1 cellular context compared by ENCODE assay signal in genomic region chr17:66459811-66460270, GRCh38.
A peak's percentile ranks its signal among the peaks of the same experiment; 100 is the strongest.
TF ChIP-seq lines count a peak whose summit lies in the region.

No MANE protein-coding gene starts in this region.

TF ChIP-seq in HepG2, 621 proteins besides CTCF, POLR2A, EP300 and RAD21 (continued from another document and continues in another):
- TF ChIP-seq HCFC1 (IDR thresholded peaks at IDR 0.05; ENCODE audit: low read depth, low read length) (no peak), ATF1 (CRISPR knock-in tag; IDR thresholded peaks at IDR 0.05) (peak; percentile 65; the same call in 1 of the 2 replicates), TMF1 (CRISPR knock-in tag; IDR thresholded peaks at IDR 0.05; ENCODE audit: low read depth) (no peak), HNF4A (CRISPR knock-in tag; IDR thresholded peaks at IDR 0.05) (peak; percentile 88), DR1 (CRISPR knock-in tag; IDR thresholded peaks at IDR 0.05) (peak; percentile 39; the same call in 1 of the 2 replicates), ZNF17 (CRISPR knock-in tag; IDR thresholded peaks at IDR 0.05) (no peak), MYNN (CRISPR knock-in tag; IDR thresholded peaks at IDR 0.05; ENCODE audit: low read depth) (no peak; the same call in 1 of the 2 replicates), IRF2 (CRISPR knock-in tag; IDR thresholded peaks at IDR 0.05) (peak; percentile 82), ZNF577 (CRISPR knock-in tag; IDR thresholded peaks at IDR 0.05; ENCODE audit: borderline replicate concordance, low read depth) (no peak), GRHL1 (CRISPR knock-in tag; conservative IDR thresholded peaks at IDR 0.05) (no peak), LBX2 (CRISPR knock-in tag; IDR thresholded peaks at IDR 0.05; ENCODE audit: borderline replicate concordance) (no peak), ZNF160 (CRISPR knock-in tag; IDR thresholded peaks at IDR 0.05) (no peak), ZNF503 (CRISPR knock-in tag; IDR thresholded peaks at IDR 0.05) (peak; percentile 85), ZNF792 (CRISPR knock-in tag; IDR thresholded peaks at IDR 0.05) (peak; percentile 50; the same call in 1 of the 2 replicates), ZNF687 (CRISPR knock-in tag; IDR thresholded peaks at IDR 0.05) (no peak), ZFP36 (IDR thresholded peaks at IDR 0.05; ENCODE audit: borderline replicate concordance, low read depth, low read length, partially characterized antibody) (no peak), ZNF841 (CRISPR knock-in tag; IDR thresholded peaks at IDR 0.05; ENCODE audit: borderline replicate concordance) (no peak), FIP1L1 (IDR thresholded peaks at IDR 0.05; ENCODE audit: borderline replicate concordance, insufficient read depth, low read depth, low read length) (no peak), KAT2B (IDR thresholded peaks at IDR 0.05; ENCODE audit: borderline replicate concordance, low read depth, low read length) (0 out of 2 replicates have a peak, but pooled peaks have one; percentile 15), TAF1 (CRISPR knock-in tag; IDR thresholded peaks at IDR 0.05) (no peak), SAP130 (CRISPR knock-in tag; IDR thresholded peaks at IDR 0.05; ENCODE audit: low read depth) (peak; percentile 74), SP4 (CRISPR knock-in tag; IDR thresholded peaks at IDR 0.05) (no peak), NONO (IDR thresholded peaks at IDR 0.05) (no peak), NONO (CRISPR knock-in tag; conservative IDR thresholded peaks at IDR 0.05) (no peak), NFIB (CRISPR knock-in tag; IDR thresholded peaks at IDR 0.05; ENCODE audit: borderline replicate concordance) (no peak), RXRA (CRISPR knock-in tag; IDR thresholded peaks at IDR 0.05) (peak; percentile 29; the same call in 1 of the 2 replicates), ZNF24 (IDR thresholded peaks at IDR 0.05) (no peak), FOSL1 (CRISPR knock-in tag; IDR thresholded peaks at IDR 0.05; ENCODE audit: borderline replicate concordance) (peak; percentile 94), USF2 (IDR thresholded peaks at IDR 0.05; ENCODE audit: low read depth, low read length) (no peak), USF2 (CRISPR knock-in tag; IDR thresholded peaks at IDR 0.05; ENCODE audit: borderline replicate concordance) (no peak), RBM39 (IDR thresholded peaks at IDR 0.05; ENCODE audit: low read depth, low read length, poor library complexity, severe bottlenecking) (no peak), SRSF4 (IDR thresholded peaks at IDR 0.05; ENCODE audit: low read depth, low read length, poor library complexity, severe bottlenecking) (no peak), MED13 (CRISPR knock-in tag; IDR thresholded peaks at IDR 0.05) (peak; percentile 67; the same call in 1 of the 2 replicates), BATF2 (CRISPR knock-in tag; IDR thresholded peaks at IDR 0.05) (no peak), MIER2 (CRISPR knock-in tag; IDR thresholded peaks at IDR 0.05) (no peak), ELF1 (CRISPR knock-in tag; IDR thresholded peaks at IDR 0.05) (peak; percentile 45), CEBPZ (IDR thresholded peaks at IDR 0.05; ENCODE audit: low read length) (no peak), MXD3 (CRISPR knock-in tag; IDR thresholded peaks at IDR 0.05) (no peak), ZBTB44 (CRISPR knock-in tag; IDR thresholded peaks at IDR 0.05) (peak; percentile 44), ATRX (CRISPR knock-in tag; IDR thresholded peaks at IDR 0.05; ENCODE audit: borderline replicate concordance) (no peak), ATF6 (CRISPR knock-in tag; conservative IDR thresholded peaks at IDR 0.05) (no peak), ZNF737 (CRISPR knock-in tag; IDR thresholded peaks at IDR 0.05; ENCODE audit: borderline replicate concordance) (no peak), ZNF747 (CRISPR knock-in tag; IDR thresholded peaks at IDR 0.05; ENCODE audit: borderline replicate concordance) (no peak), KLF6 (CRISPR knock-in tag; IDR thresholded peaks at IDR 0.05) (no peak; the same call in 1 of the 2 replicates), KMT2A (CRISPR knock-in tag; IDR thresholded peaks at IDR 0.05) (peak; percentile 80; the same call in 1 of the 2 replicates), CC2D1A (CRISPR knock-in tag; IDR thresholded peaks at IDR 0.05) (no peak), ZNF556 (CRISPR knock-in tag; IDR thresholded peaks at IDR 0.05; ENCODE audit: borderline replicate concordance) (0 out of 2 replicates have a peak, but pooled peaks have one; percentile 29), FOXM1 (CRISPR knock-in tag; IDR thresholded peaks at IDR 0.05) (0 out of 2 replicates have a peak, but pooled peaks have one; percentile 56), SRF (IDR thresholded peaks at IDR 0.05; ENCODE audit: low read depth, low read length) (no peak)
